In the genomic region with DNA sequence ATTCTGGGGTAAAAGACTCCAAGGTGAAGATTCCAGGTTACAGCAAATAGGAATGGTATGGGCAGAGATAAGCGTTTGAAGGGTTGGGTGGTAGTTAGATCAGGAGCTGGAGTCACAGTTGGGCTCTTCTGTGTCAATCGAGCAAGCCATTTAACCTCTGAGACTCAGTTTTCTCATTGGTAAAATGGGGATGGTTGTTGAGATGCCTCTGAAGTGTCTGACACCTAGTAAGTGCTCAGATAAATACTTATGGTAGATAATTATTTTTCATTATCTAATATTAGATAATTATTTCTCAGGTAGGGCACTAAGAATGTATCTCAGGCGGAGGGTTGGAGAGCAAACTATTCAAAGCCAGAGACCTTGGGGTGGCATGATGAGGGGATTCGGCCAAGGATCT, we compare ENCODE assay signal across 10 cellular contexts. TPM values are rescaled to one million over a fixed set of nuclear protein-coding genes. Genes with fewer than 3 reads are reported as not detected.
DNase-seq lines count a peak whose midpoint lies in the region; ATAC-seq, FAIRE-seq and TF ChIP-seq lines count a peak whose summit lies in the region.
"Had no signal": no experiment of that assay in that cellular context is flagged by ENCODE, and none has a peak within 500 bp of the region (broad histone marks: within the 10 kb centered on the region; RNA-seq: fewer than 3 reads in every experiment).

No MANE protein-coding gene starts in this region.

- no peaks in the 10 kb centered on the region for H3K27me3 Mint-ChIP-seq in naive thymus-derived CD8-positive, alpha-beta T cell

- H3K9me3 ChIP-seq in BLaER1 (no peaks in the 10 kb centered on the region), HUES6 (ENCODE audit: control insufficient read depth, insufficient read depth, low read depth, low read length) (no peaks in the 10 kb centered on the region), K562 (replicated peaks; ENCODE audit: control insufficient read depth, insufficient read depth, low read depth, low read length) (no peaks in the 10 kb centered on the region)

- ATAC-seq in K562 (no peak), GM19397 (IDR thresholded peaks at IDR 0.05; ENCODE audit: unreplicated experiment) (no peak)
- no peak for ATAC-seq in naive thymus-derived CD8-positive, alpha-beta T cell

- no peak for TF ChIP-seq POLR2A in K562 (conservative IDR thresholded peaks at IDR 0.05)

- no peak overlapping the region for H2AFZ ChIP-seq in K562 (ENCODE audit: low read depth, low read length)

- DNase-seq in K562 (ENCODE audit: extremely low read depth in 1 of 4, low spot score in 3 of 4): no peak
- no peak for DNase-seq in naive thymus-derived CD8-positive, alpha-beta T cell
- DNase-seq in HTR-8/SVneo (ENCODE audit: insufficient read length, low spot score): no peak
- no peak for DNase-seq in NCI-H2171 treated with DMSO at 0.1 percent for 48 hours (lab: John Stamatoyannopoulos, UW)
- no peak for DNase-seq in SKM-1 treated with dmso at 0.1 percent for 144 hours (lab: John Stamatoyannopoulos, UW; ENCODE audit: unreplicated experiment)
- DNase-seq: anterior cingulate cortex, NCI-H1694 had no signal

- H3K4me1 Mint-ChIP-seq in naive thymus-derived CD8-positive, alpha-beta T cell: peaks cover 41 to 88% (median 76%) of the 10 kb centered on the region in 4 donors

- H3K79me2 ChIP-seq in K562 (ENCODE audit: control insufficient read depth, insufficient read depth, low read length): peaks cover 6% of the 10 kb centered on the region; the same call in 1 of the 3 replicates

- H3K9me1 ChIP-seq in K562 (ENCODE audit: control insufficient read depth, insufficient read depth, low read length): no peaks in the 10 kb centered on the region

- no peak for TF ChIP-seq RAD21 in K562 (CRISPR knock-in tag; conservative IDR thresholded peaks at IDR 0.05 in 1 of 2, IDR thresholded peaks at IDR 0.05 in 1 of 2)

- H3K9ac ChIP-seq in BLaER1: peak overlapping the region; percentile 82
- H3K9ac ChIP-seq in HUES6 (ENCODE audit: low read length): no peak overlapping the region
- peak overlapping the region in 1 of 2 experiments; percentile 90; a peak in 2 of 4 replicates for H3K9ac ChIP-seq in K562 (ENCODE audit: insufficient read depth in 1 of 2, low read depth in 2 of 2, low read length in 2 of 2)

- H3K4me3 ChIP-seq in BLaER1 (peak overlapping the region; percentile 72), HUES6 (ENCODE audit: low read depth, low read length) (peak overlapping the region; percentile 63), K562 (peak overlapping the region; percentile 37; the same call in 1 of the 2 replicates)

- in situ Hi-C loops in K562 (cut with MboI): no loop called here

- POLR2A ChIA-PET in K562 (lab: Yijun Ruan, JAX): no interaction called here
- POLR2A ChIA-PET in naive thymus-derived CD8-positive, alpha-beta T cell (lab: Charles Lee): interaction anchor here (1.3 to 1.8 kb wide), 3 partner anchors 26 to 169 kb away, joined by 3 to 11 read pairs (median 6); partner anchors contain the start of gene RAB4B

- FAIRE-seq in K562 (lab: Jason Lieb, UNC) (no peak), HTR-8/SVneo (lab: Jason Lieb, UNC) (no peak)

- no peaks in the 10 kb centered on the region for H3K9me3 Mint-ChIP-seq in naive thymus-derived CD8-positive, alpha-beta T cell

- CTCF ChIA-PET in K562 (lab: Yijun Ruan, JAX; ENCODE audit: low intra/inter-chr PET ratio): no interaction called here

- BruUV-seq in K562 (replicated peaks; lab: Mats Ljungman, UMichigan): no TSS peak

- H4K20me1 ChIP-seq in BLaER1: peaks cover 11% of the 10 kb centered on the region
- H4K20me1 ChIP-seq in K562 (replicated peaks; ENCODE audit: control insufficient read depth, insufficient read depth, low read length): 0 out of 2 replicates have a peak, but pooled peaks cover 4% of the 10 kb centered on the region

- H3K4me2 ChIP-seq in BLaER1: peak overlapping the region; percentile 99
- H3K4me2 ChIP-seq in K562 (ENCODE audit: insufficient read depth, low read length): peak overlapping the region; percentile 71

- peak overlapping the region; percentile 77 to 89 (median 84) for H3K4me3 Mint-ChIP-seq in naive thymus-derived CD8-positive, alpha-beta T cell

- H3K27ac ChIP-seq in BLaER1: peak overlapping the region; percentile 82
- H3K27ac ChIP-seq in HUES6 (ENCODE audit: low read depth, low read length): no peak overlapping the region
- H3K27ac ChIP-seq in K562 (ENCODE audit: extremely low read depth, low read depth, low read length): no peak overlapping the region

- H3K27me3 ChIP-seq in BLaER1 (no peaks in the 10 kb centered on the region), HUES6 (ENCODE audit: control insufficient read depth, insufficient read depth, low read length) (peaks cover 72% of the 10 kb centered on the region), K562 (ENCODE audit: control insufficient read depth in 2 of 2, insufficient read depth in 2 of 2, low read length in 2 of 2) (no peaks in the 10 kb centered on the region)

- no peak for TF ChIP-seq CTCF in K562 (IDR thresholded peaks at IDR 0.05 in 2 of 3, conservative IDR thresholded peaks at IDR 0.05 in 1 of 3; ENCODE audit: insufficient read depth in 2 of 3, low read depth in 1 of 3, low read length in 3 of 3)

- H3K36me3 Mint-ChIP-seq in naive thymus-derived CD8-positive, alpha-beta T cell: no peaks in the 10 kb centered on the region

- H3K36me3 ChIP-seq in BLaER1 (no peaks in the 10 kb centered on the region), HUES6 (ENCODE audit: control insufficient read depth, insufficient read depth, low read length) (no peaks in the 10 kb centered on the region), K562 (ENCODE audit: control insufficient read depth, insufficient read depth, low read length) (peaks cover 3% of the 10 kb centered on the region; the same call in 2 of the 3 replicates)

- TF ChIP-seq EP300 in K562 (IDR thresholded peaks at IDR 0.05; ENCODE audit: low read length): no peak

- peak overlapping the region; percentile 79 to 99 (median 92) for H3K27ac Mint-ChIP-seq in naive thymus-derived CD8-positive, alpha-beta T cell

- intact Hi-C loops in K562 (cut with micrococcal nuclease): no loop called here

- H3K4me1 ChIP-seq in BLaER1 (peaks cover 73% of the 10 kb centered on the region), HUES6 (ENCODE audit: control insufficient read depth, insufficient read depth, low read length) (peaks cover 17% of the 10 kb centered on the region), K562 (replicated peaks in 1 of 2; ENCODE audit: control insufficient read depth in 2 of 2, insufficient read depth in 2 of 2, low read length in 2 of 2) (peaks cover 42 to 90% of the 10 kb centered on the region in 2 experiments)

- 58% methylated on average over 4 of the region's 4 CpGs for WGBS in K562 (ENCODE audit: insufficient coverage, low coverage, missing lambda C conversion rate)

TF ChIP-seq in K562, 482 proteins besides CTCF, POLR2A, EP300 and RAD21 (continues in another document):
- TF ChIP-seq HDGF (IDR thresholded peaks at IDR 0.05): no peak
- TF ChIP-seq PHF21A (IDR thresholded peaks at IDR 0.05; ENCODE audit: borderline replicate concordance, low read depth): no peak

RNA-seq across cellular contexts. Expression of gene LTBP4, which starts 7.8 kb away (rescaled TPM):
- total RNA-seq in K562 (2011; cell fraction: chromatin; rRNA removed; ENCODE audit: low replicate concordance): 209 and 457 TPM in 2 replicates
- total RNA-seq in K562 (2011; cell fraction: nucleolus; rRNA removed): 301 and 327 TPM in 2 replicates
- total RNA-seq in K562 (2011; cell fraction: nucleoplasm; rRNA removed): 219 and 259 TPM in 2 replicates
- total RNA-seq in K562 (2014; rRNA removed) (38.7 and 44.5 TPM in 2 replicates), K562 (2014; rRNA removed; fragmentation: Illumina TruSeq; extraction: Trizol) (6.1 and 9.7 TPM in 2 replicates), K562 (2015; rRNA removed; fragmentation: Illumina TruSeq; extraction: Trizol) (19.9 and 25.0 TPM in 2 replicates), K562 (2021) (148 and 160 TPM in 2 replicates)
- polyA plus RNA-seq in K562 (2011; rRNA removed) (34.4 and 64.2 TPM in 2 replicates), K562 (2014; fragmentation: Illumina TruSeq; extraction: Trizol) (31.6 and 65.6 TPM in 2 replicates), K562 (2014; fragmentation: Nextera tagmentation; extraction: Ambion mirVana) (under 1 TPM; 0.35 to 0.53 TPM), K562 (2014; rRNA removed) (108 and 112 TPM in 2 replicates)
- 40.5 and 63.1 TPM in 2 replicates for polyA plus RNA-seq in K562 (2011; cell fraction: cytosol; rRNA removed)
- 400 and 488 TPM in 2 replicates for polyA plus RNA-seq in K562 (2011; cell fraction: nucleus; rRNA removed)
- 256 and 263 TPM in 2 replicates for polyA plus RNA-seq in K562 (2012)
- 6.8 and 10.0 TPM in 2 replicates for polyA minus RNA-seq in K562 (2011; rRNA and poly(A)+ RNA removed)
- polyA minus RNA-seq in K562 (2011; cell fraction: cytosol; rRNA and poly(A)+ RNA removed): 50.8 and 74.4 TPM in 2 replicates
- 47.9 and 57.5 TPM in 2 replicates for polyA minus RNA-seq in K562 (2011; cell fraction: nucleus; rRNA and poly(A)+ RNA removed)
- total RNA-seq in naive thymus-derived CD8-positive, alpha-beta T cell: 100 to 1,000 TPM in 1 of 2 experiments, 10 to 100 TPM in 1; 87.7 to 114 TPM
- polyA plus RNA-seq in naive thymus-derived CD8-positive, alpha-beta T cell: 10 to 100 TPM; 13.4 to 27.4 (median 18.0) TPM

RNA-seq across cellular contexts. Expression of gene SHKBP1, which starts 32.3 kb away (rescaled TPM):
- total RNA-seq in K562 (2011; cell fraction: chromatin; rRNA removed; ENCODE audit: low replicate concordance): 33.3 and 146 TPM in 2 replicates
- 62.0 and 84.4 TPM in 2 replicates for total RNA-seq in K562 (2011; cell fraction: nucleolus; rRNA removed)
- total RNA-seq in K562 (2011; cell fraction: nucleoplasm; rRNA removed): 39.4 and 65.9 TPM in 2 replicates
- 33.7 and 48.0 TPM in 2 replicates for total RNA-seq in K562 (2014; rRNA removed)
- 6.6 and 9.6 TPM in 2 replicates for total RNA-seq in K562 (2014; rRNA removed; fragmentation: Illumina TruSeq; extraction: Trizol)
- 17.5 and 22.3 TPM in 2 replicates for total RNA-seq in K562 (2015; rRNA removed; fragmentation: Illumina TruSeq; extraction: Trizol)
- total RNA-seq in K562 (2021): 54.5 and 58.1 TPM in 2 replicates
- polyA plus RNA-seq in K562 (2011; rRNA removed): 18.9 and 24.4 TPM in 2 replicates
- 34.0 and 79.0 TPM in 2 replicates for polyA plus RNA-seq in K562 (2011; cell fraction: cytosol; rRNA removed)
- 68.6 and 104 TPM in 2 replicates for polyA plus RNA-seq in K562 (2011; cell fraction: nucleus; rRNA removed)
- 56.1 and 106 TPM in 2 replicates for polyA plus RNA-seq in K562 (2012)
- 33.7 and 42.0 TPM in 2 replicates for polyA plus RNA-seq in K562 (2014; fragmentation: Illumina TruSeq; extraction: Trizol)
- 1 to 10 TPM; 1.2 to 4.9 TPM for polyA plus RNA-seq in K562 (2014; fragmentation: Nextera tagmentation; extraction: Ambion mirVana)
- polyA plus RNA-seq in K562 (2014; rRNA removed): 34.2 and 40.4 TPM in 2 replicates
- polyA minus RNA-seq in K562 (2011; rRNA and poly(A)+ RNA removed): 11.5 and 17.4 TPM in 2 replicates
- polyA minus RNA-seq in K562 (2011; cell fraction: cytosol; rRNA and poly(A)+ RNA removed): 53.0 and 61.0 TPM in 2 replicates
- 18.8 and 19.9 TPM in 2 replicates for polyA minus RNA-seq in K562 (2011; cell fraction: nucleus; rRNA and poly(A)+ RNA removed)
- 100 to 1,000 TPM; 116 to 122 TPM for total RNA-seq in naive thymus-derived CD8-positive, alpha-beta T cell
- 10 to 100 TPM; 85.3 to 98.9 (median 89.9) TPM for polyA plus RNA-seq in naive thymus-derived CD8-positive, alpha-beta T cell
